1 cellular context compared by ENCODE assay signal in genomic region chr17:76529643-76530488, GRCh38.
A peak's percentile ranks its signal among the peaks of the same experiment; 100 is the strongest.
TF ChIP-seq lines count a peak whose summit lies in the region.

No MANE protein-coding gene starts in this region.

TF ChIP-seq in HepG2, 621 proteins besides CTCF, POLR2A, EP300 and RAD21 (continued from another document and continues in another):
- TF ChIP-seq, protein P1, sequence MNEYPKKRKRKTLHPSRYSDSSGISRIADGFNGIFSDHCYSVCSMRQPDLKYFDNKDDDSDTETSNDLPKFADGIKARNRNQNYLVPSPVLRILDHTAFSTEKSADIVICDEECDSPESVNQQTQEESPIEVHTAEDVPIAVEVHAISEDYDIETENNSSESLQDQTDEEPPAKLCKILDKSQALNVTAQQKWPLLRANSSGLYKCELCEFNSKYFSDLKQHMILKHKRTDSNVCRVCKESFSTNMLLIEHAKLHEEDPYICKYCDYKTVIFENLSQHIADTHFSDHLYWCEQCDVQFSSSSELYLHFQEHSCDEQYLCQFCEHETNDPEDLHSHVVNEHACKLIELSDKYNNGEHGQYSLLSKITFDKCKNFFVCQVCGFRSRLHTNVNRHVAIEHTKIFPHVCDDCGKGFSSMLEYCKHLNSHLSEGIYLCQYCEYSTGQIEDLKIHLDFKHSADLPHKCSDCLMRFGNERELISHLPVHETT (CRISPR knock-in tag; conservative IDR thresholded peaks at IDR 0.05) = no peak
- TF ChIP-seq ZBTB49 (CRISPR knock-in tag; IDR thresholded peaks at IDR 0.05; ENCODE audit: borderline replicate concordance) (no peak), ZNF782 (CRISPR knock-in tag; IDR thresholded peaks at IDR 0.05; ENCODE audit: borderline replicate concordance) (no peak; the same call in 1 of the 2 replicates), KAT2B (IDR thresholded peaks at IDR 0.05; ENCODE audit: borderline replicate concordance, low read depth, low read length) (no peak), ZBTB2 (CRISPR knock-in tag; IDR thresholded peaks at IDR 0.05; ENCODE audit: low read depth) (no peak), ZNF326 (CRISPR knock-in tag; IDR thresholded peaks at IDR 0.05; ENCODE audit: borderline replicate concordance) (no peak), PHF21A (CRISPR knock-in tag; IDR thresholded peaks at IDR 0.05) (peak; percentile 47; the same call in 1 of the 2 replicates), ZNF441 (CRISPR knock-in tag; IDR thresholded peaks at IDR 0.05; ENCODE audit: borderline replicate concordance) (no peak), ATF7-NPFF (CRISPR knock-in tag; IDR thresholded peaks at IDR 0.05; ENCODE audit: low read depth) (no peak; the same call in 1 of the 2 replicates), KAT8 (CRISPR knock-in tag; IDR thresholded peaks at IDR 0.05) (0 out of 2 replicates have a peak, but pooled peaks have one; percentile 18), TRIM22 (IDR thresholded peaks at IDR 0.05) (no peak), MXD3 (CRISPR knock-in tag; IDR thresholded peaks at IDR 0.05) (no peak), ASH2L (IDR thresholded peaks at IDR 0.05; ENCODE audit: insufficient read length, low read depth, low read length) (no peak), ZSCAN22 (CRISPR knock-in tag; IDR thresholded peaks at IDR 0.05) (no peak), ZNF652 (CRISPR knock-in tag; IDR thresholded peaks at IDR 0.05; ENCODE audit: borderline replicate concordance, low read depth) (no peak), SIN3A (IDR thresholded peaks at IDR 0.05; ENCODE audit: borderline replicate concordance, low read depth, low read length) (no peak), SAFB2 (CRISPR knock-in tag; IDR thresholded peaks at IDR 0.05; ENCODE audit: borderline replicate concordance, low read depth) (peak; percentile 42; the same call in 1 of the 2 replicates), U2AF1 (optimal IDR thresholded peaks at IDR 0.05; ENCODE audit: low read depth, low read length) (peak; percentile 86), ZNF878 (CRISPR knock-in tag; IDR thresholded peaks at IDR 0.05) (no peak), JARID2 (CRISPR knock-in tag; IDR thresholded peaks at IDR 0.05; ENCODE audit: insufficient replicate concordance) (no peak), SMAD9 (CRISPR knock-in tag; IDR thresholded peaks at IDR 0.05) (no peak), HNRNPK (IDR thresholded peaks at IDR 0.05; ENCODE audit: low read depth, low read length, poor library complexity, severe bottlenecking) (peak; percentile 18), MXD4 (CRISPR knock-in tag; IDR thresholded peaks at IDR 0.05) (no peak; the same call in 1 of the 2 replicates), ZNF207 (IDR thresholded peaks at IDR 0.05; ENCODE audit: borderline replicate concordance) (no peak), RFXANK (CRISPR knock-in tag; IDR thresholded peaks at IDR 0.05) (no peak), ZNF780A (CRISPR knock-in tag; IDR thresholded peaks at IDR 0.05) (no peak), KDM4B (CRISPR knock-in tag; IDR thresholded peaks at IDR 0.05) (no peak), FOXM1 (CRISPR knock-in tag; IDR thresholded peaks at IDR 0.05) (no peak), ZNF564 (CRISPR knock-in tag; IDR thresholded peaks at IDR 0.05) (no peak), POGK (CRISPR knock-in tag; conservative IDR thresholded peaks at IDR 0.05) (no peak; the same call in 1 of the 2 replicates), HOXA5 (CRISPR knock-in tag; IDR thresholded peaks at IDR 0.05) (no peak), ZNF101 (CRISPR knock-in tag; IDR thresholded peaks at IDR 0.05; ENCODE audit: borderline replicate concordance, low read depth) (no peak), MAX (IDR thresholded peaks at IDR 0.05) (peak; percentile 68), RBFOX2 (IDR thresholded peaks at IDR 0.05; ENCODE audit: low read depth, low read length) (no peak), NAIF1 (CRISPR knock-in tag; IDR thresholded peaks at IDR 0.05; ENCODE audit: borderline replicate concordance) (no peak), RBM39 (IDR thresholded peaks at IDR 0.05; ENCODE audit: low read depth, low read length, poor library complexity, severe bottlenecking) (peak; percentile 62), CBX1 (IDR thresholded peaks at IDR 0.05; ENCODE audit: low read depth) (no peak), ZNF644 (CRISPR knock-in tag; IDR thresholded peaks at IDR 0.05; ENCODE audit: low read depth) (no peak), RXRA (CRISPR knock-in tag; IDR thresholded peaks at IDR 0.05) (peak; percentile 81; the same call in 1 of the 2 replicates)
- TF ChIP-seq, protein P2, sequence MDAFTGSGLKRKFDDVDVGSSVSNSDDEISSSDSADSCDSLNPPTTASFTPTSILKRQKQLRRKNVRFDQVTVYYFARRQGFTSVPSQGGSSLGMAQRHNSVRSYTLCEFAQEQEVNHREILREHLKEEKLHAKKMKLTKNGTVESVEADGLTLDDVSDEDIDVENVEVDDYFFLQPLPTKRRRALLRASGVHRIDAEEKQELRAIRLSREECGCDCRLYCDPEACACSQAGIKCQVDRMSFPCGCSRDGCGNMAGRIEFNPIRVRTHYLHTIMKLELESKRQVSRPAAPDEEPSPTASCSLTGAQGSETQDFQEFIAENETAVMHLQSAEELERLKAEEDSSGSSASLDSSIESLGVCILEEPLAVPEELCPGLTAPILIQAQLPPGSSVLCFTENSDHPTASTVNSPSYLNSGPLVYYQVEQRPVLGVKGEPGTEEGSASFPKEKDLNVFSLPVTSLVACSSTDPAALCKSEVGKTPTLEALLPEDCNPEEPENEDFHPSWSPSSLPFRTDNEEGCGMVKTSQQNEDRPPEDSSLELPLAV (CRISPR knock-in tag; conservative IDR thresholded peaks at IDR 0.05; ENCODE audit: low read depth) = no peak
- TF ChIP-seq, protein P3, sequence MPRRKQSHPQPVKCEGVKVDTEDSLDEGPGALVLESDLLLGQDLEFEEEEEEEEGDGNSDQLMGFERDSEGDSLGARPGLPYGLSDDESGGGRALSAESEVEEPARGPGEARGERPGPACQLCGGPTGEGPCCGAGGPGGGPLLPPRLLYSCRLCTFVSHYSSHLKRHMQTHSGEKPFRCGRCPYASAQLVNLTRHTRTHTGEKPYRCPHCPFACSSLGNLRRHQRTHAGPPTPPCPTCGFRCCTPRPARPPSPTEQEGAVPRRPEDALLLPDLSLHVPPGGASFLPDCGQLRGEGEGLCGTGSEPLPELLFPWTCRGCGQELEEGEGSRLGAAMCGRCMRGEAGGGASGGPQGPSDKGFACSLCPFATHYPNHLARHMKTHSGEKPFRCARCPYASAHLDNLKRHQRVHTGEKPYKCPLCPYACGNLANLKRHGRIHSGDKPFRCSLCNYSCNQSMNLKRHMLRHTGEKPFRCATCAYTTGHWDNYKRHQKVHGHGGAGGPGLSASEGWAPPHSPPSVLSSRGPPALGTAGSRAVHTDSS (CRISPR knock-in tag; conservative IDR thresholded peaks at IDR 0.05) = no peak
- TF ChIP-seq, protein P4, sequence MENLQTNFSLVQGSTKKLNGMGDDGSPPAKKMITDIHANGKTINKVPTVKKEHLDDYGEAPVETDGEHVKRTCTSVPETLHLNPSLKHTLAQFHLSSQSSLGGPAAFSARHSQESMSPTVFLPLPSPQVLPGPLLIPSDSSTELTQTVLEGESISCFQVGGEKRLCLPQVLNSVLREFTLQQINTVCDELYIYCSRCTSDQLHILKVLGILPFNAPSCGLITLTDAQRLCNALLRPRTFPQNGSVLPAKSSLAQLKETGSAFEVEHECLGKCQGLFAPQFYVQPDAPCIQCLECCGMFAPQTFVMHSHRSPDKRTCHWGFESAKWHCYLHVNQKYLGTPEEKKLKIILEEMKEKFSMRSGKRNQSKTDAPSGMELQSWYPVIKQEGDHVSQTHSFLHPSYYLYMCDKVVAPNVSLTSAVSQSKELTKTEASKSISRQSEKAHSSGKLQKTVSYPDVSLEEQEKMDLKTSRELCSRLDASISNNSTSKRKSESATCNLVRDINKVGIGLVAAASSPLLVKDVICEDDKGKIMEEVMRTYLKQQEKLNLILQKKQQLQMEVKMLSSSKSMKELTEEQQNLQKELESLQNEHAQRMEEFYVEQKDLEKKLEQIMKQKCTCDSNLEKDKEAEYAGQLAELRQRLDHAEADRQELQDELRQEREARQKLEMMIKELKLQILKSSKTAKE (CRISPR knock-in tag; IDR thresholded peaks at IDR 0.05; ENCODE audit: borderline replicate concordance) = peak; percentile 50; the same call in 1 of the 2 replicates
- TF ChIP-seq, protein P5, sequence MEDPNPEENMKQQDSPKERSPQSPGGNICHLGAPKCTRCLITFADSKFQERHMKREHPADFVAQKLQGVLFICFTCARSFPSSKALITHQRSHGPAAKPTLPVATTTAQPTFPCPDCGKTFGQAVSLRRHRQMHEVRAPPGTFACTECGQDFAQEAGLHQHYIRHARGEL (CRISPR knock-in tag; IDR thresholded peaks at IDR 0.05) = no peak
- TF ChIP-seq, protein P6, sequence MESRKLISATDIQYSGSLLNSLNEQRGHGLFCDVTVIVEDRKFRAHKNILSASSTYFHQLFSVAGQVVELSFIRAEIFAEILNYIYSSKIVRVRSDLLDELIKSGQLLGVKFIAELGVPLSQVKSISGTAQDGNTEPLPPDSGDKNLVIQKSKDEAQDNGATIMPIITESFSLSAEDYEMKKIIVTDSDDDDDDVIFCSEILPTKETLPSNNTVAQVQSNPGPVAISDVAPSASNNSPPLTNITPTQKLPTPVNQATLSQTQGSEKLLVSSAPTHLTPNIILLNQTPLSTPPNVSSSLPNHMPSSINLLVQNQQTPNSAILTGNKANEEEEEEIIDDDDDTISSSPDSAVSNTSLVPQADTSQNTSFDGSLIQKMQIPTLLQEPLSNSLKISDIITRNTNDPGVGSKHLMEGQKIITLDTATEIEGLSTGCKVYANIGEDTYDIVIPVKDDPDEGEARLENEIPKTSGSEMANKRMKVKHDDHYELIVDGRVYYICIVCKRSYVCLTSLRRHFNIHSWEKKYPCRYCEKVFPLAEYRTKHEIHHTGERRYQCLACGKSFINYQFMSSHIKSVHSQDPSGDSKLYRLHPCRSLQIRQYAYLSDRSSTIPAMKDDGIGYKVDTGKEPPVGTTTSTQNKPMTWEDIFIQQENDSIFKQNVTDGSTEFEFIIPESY (CRISPR knock-in tag; IDR thresholded peaks at IDR 0.05) = no peak
- TF ChIP-seq, protein P7, sequence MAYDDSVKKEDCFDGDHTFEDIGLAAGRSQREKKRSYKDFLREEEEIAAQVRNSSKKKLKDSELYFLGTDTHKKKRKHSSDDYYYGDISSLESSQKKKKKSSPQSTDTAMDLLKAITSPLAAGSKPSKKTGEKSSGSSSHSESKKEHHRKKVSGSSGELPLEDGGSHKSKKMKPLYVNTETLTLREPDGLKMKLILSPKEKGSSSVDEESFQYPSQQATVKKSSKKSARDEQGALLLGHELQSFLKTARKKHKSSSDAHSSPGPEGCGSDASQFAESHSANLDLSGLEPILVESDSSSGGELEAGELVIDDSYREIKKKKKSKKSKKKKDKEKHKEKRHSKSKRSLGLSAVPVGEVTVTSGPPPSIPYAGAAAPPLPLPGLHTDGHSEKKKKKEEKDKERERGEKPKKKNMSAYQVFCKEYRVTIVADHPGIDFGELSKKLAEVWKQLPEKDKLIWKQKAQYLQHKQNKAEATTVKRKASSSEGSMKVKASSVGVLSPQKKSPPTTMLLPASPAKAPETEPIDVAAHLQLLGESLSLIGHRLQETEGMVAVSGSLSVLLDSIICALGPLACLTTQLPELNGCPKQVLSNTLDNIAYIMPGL (CRISPR knock-in tag; IDR thresholded peaks at IDR 0.05; ENCODE audit: borderline replicate concordance in 1 of 2, low read depth in 1 of 2) = no peak; a peak in 1 of 4 replicates
